In the genomic region with DNA sequence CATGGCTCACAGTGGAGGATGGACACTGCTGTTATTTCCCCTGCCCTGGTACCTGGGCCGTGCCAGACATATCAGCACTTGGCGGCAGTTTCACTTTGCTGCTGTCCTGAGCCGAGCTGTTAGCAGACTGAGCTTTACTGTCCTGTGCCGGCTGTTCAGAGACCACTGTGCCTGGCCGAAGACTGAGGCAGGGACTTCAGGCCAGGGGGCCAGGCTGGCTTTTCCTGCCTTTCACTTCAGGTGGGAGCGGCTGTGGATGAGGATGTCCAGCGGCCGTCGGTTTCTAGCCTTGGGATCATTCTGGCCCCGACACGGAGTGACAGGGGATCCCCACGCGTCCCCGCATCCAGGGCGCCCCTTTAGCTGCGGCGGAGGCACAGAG, we compare ENCODE assay signal across 9 cellular contexts. TPM values are rescaled to one million over a fixed set of nuclear protein-coding genes. Genes with fewer than 3 reads are reported as not detected.
A peak's percentile ranks its signal among the peaks of the same experiment; 100 is the strongest.
DNase-seq lines count a peak whose midpoint lies in the region; ATAC-seq and TF ChIP-seq lines count a peak whose summit lies in the region.
"Had no signal": no experiment of that assay in that cellular context is flagged by ENCODE, and none has a peak within 500 bp of the region (broad histone marks: within the 10 kb centered on the region; RNA-seq: fewer than 3 reads in every experiment).

No MANE protein-coding gene starts in this region.

- ATAC-seq in naive thymus-derived CD8-positive, alpha-beta T cell, result peak; percentile 15 to 17
- no peak for ATAC-seq in GM19452 (IDR thresholded peaks at IDR 0.05; ENCODE audit: unreplicated experiment)

- no peaks in the 10 kb centered on the region for H3K36me3 ChIP-seq in NT2/D1 (ENCODE audit: insufficient read depth, insufficient read length, low read length)
- H3K36me3 ChIP-seq in effector memory CD4-positive, alpha-beta T cell (ENCODE audit: control insufficient read depth, insufficient read depth, low read length), result peaks cover 5% of the 10 kb centered on the region

- H3K27me3 Mint-ChIP-seq in naive thymus-derived CD8-positive, alpha-beta T cell, result peaks cover 0 to 8% (median 0%) of the 10 kb centered on the region in 5 donors

- TF ChIP-seq CTCF in AG04450 (IDR thresholded peaks at IDR 0.05; ENCODE audit: low read depth, low read length), result no peak

- POLR2A ChIA-PET in AG04450 (lab: Yijun Ruan, JAX), result no interaction called here
- POLR2A ChIA-PET in naive thymus-derived CD8-positive, alpha-beta T cell (lab: Charles Lee), result interaction anchor here (0.6 to 8.5 kb wide), 17 partner anchors 12 to 1089 kb away, joined by 3 to 201 read pairs (median 5); a partner anchor contains a TSS

- H3K27ac ChIP-seq in AG04450 (ENCODE audit: low read depth, low read length), result no peak overlapping the region
- H3K27ac ChIP-seq in effector memory CD4-positive, alpha-beta T cell (ENCODE audit: insufficient read depth, low read length, poor library complexity, severe bottlenecking), result peak overlapping the region; percentile 88

- peaks cover 0 to 7% (median 2%) of the 10 kb centered on the region in 3 donors for H3K36me3 Mint-ChIP-seq in naive thymus-derived CD8-positive, alpha-beta T cell

- no peaks in the 10 kb centered on the region for H3K27me3 ChIP-seq in AG04450 (ENCODE audit: control insufficient read depth, insufficient read depth, low read length)
- peaks cover 69% of the 10 kb centered on the region for H3K27me3 ChIP-seq in NT2/D1 (ENCODE audit: insufficient read depth, insufficient read length)
- no peaks in the 10 kb centered on the region for H3K27me3 ChIP-seq in effector memory CD4-positive, alpha-beta T cell (replicated peaks; ENCODE audit: control insufficient read depth, insufficient read depth, low read length, poor library complexity, severe bottlenecking)

- peaks cover 3% of the 10 kb centered on the region for H3K4me1 ChIP-seq in NT2/D1 (ENCODE audit: insufficient read depth, insufficient read length)
- H3K4me1 ChIP-seq in effector memory CD4-positive, alpha-beta T cell (ENCODE audit: control insufficient read depth, insufficient read depth, low read length, poor library complexity, severe bottlenecking), result peaks cover 25% of the 10 kb centered on the region

- peak overlapping the region; percentile 73 for H3K4me3 ChIP-seq in AG04450 (ENCODE audit: low read depth, low read length)
- H3K4me3 ChIP-seq in NT2/D1 (ENCODE audit: insufficient read length, low read depth), result peak overlapping the region; percentile 61
- H3K4me3 ChIP-seq in effector memory CD4-positive, alpha-beta T cell (ENCODE audit: insufficient read depth, low read depth, low read length, poor library complexity, severe bottlenecking), result peak overlapping the region; percentile 81

- H3K9me3 ChIP-seq in AG04450 (ENCODE audit: control insufficient read depth, insufficient read depth, low read length) (no peaks in the 10 kb centered on the region; the same call in 1 of the 2 replicates), NT2/D1 (ENCODE audit: insufficient read depth, low read length) (no peaks in the 10 kb centered on the region)
- H3K9me3 ChIP-seq in effector memory CD4-positive, alpha-beta T cell (ENCODE audit: control insufficient read depth, low read length), result no peaks in the 10 kb centered on the region

- H3K4me3 Mint-ChIP-seq in naive thymus-derived CD8-positive, alpha-beta T cell, result peak overlapping the region; percentile 88 to 96 (median 95)

- H3K27ac Mint-ChIP-seq in naive thymus-derived CD8-positive, alpha-beta T cell, result peak overlapping the region; percentile 97 to 100 (median 98)

- peaks cover 0 to 1% (median 0%) of the 10 kb centered on the region in 9 donors for H3K9me3 Mint-ChIP-seq in naive thymus-derived CD8-positive, alpha-beta T cell

- CTCF ChIA-PET in AG04450 (lab: Charles Lee), result interaction anchor here (1.2 kb wide), 1 partner anchor 69 kb away, joined by 3 read pairs; no protein-coding TSS in a partner anchor

- peak overlapping the region; percentile 74 for H3K9ac ChIP-seq in NT2/D1 (ENCODE audit: insufficient read length, low read depth)

- peaks cover 37 to 63% (median 56%) of the 10 kb centered on the region in 4 donors for H3K4me1 Mint-ChIP-seq in naive thymus-derived CD8-positive, alpha-beta T cell

- DNase-seq in AG04450 (ENCODE audit: low read depth, low spot score), result no peak
- no peak for DNase-seq in NT2/D1 (ENCODE audit: low read depth, low spot score)
- no peak for DNase-seq in effector memory CD4-positive, alpha-beta T cell
- peak in 1 of 10 donors; percentile 35 for DNase-seq in naive thymus-derived CD8-positive, alpha-beta T cell
- no peak for DNase-seq in germinal center (ENCODE audit: low spot score)
- no peak for DNase-seq in GDM1 (lab: John Stamatoyannopoulos, UW)
- DNase-seq in NCI-H128 (lab: John Stamatoyannopoulos, UW; ENCODE audit: unreplicated experiment), result no peak
- DNase-seq: Karpas-422 had no signal

RNA-seq across cellular contexts. Expression of a gene that starts 1.0 kb away (rescaled TPM):
- 3.5 and 3.9 TPM in 2 replicates for polyA plus RNA-seq in AG04450 (2011; rRNA removed)
- 7.0 and 8.5 TPM in 2 replicates for polyA minus RNA-seq in AG04450 (2011; rRNA and poly(A)+ RNA removed)
- total RNA-seq in naive thymus-derived CD8-positive, alpha-beta T cell, result 10 to 100 TPM; 55.2 to 59.1 TPM
- polyA plus RNA-seq in naive thymus-derived CD8-positive, alpha-beta T cell, result 10 to 100 TPM in 1 of 3 donors, 1 to 10 TPM in 2; 5.2 to 18.1 (median 5.9) TPM
